Comparison of ENCODE assay signal across 19 cellular contexts in genomic region chr3:155861476-155862183, GRCh38. TPM values are rescaled to one million over a fixed set of nuclear protein-coding genes. Genes with fewer than 3 reads are reported as not detected.
A peak's percentile ranks its signal among the peaks of the same experiment; 100 is the strongest.
DNase-seq lines count a peak whose midpoint lies in the region; ATAC-seq and TF ChIP-seq lines count a peak whose summit lies in the region.
"Had no signal": no experiment of that assay in that cellular context is flagged by ENCODE, and none has a peak within 500 bp of the region (broad histone marks: within the 10 kb centered on the region; RNA-seq: fewer than 3 reads in every experiment).

No MANE protein-coding gene starts in this region.

- H4K8ac ChIP-seq in IMR-90 (ENCODE audit: low read depth in 2 of 2, low read length in 2 of 2) = no peak overlapping the region

- no peak overlapping the region for H2BK20ac ChIP-seq in IMR-90 (ENCODE audit: low read depth, low read length)

- H3K79me1 ChIP-seq in IMR-90 (ENCODE audit: low read depth in 1 of 2, low read length in 2 of 2) = no peaks in the 10 kb centered on the region

- CTCF ChIA-PET in activated CD4-positive, alpha-beta T cell treated with anti-CD3 and anti-CD28 coated beads for 36 hours (lab: Charles Lee) = interaction anchor here (0.8 to 1.2 kb wide), 2 partner anchors 8 to 10 kb away, joined by 3 read pairs; partner anchors contain the start of gene GMPS
- CTCF ChIA-PET in IMR-90 (lab: Yijun Ruan, JAX) = interaction anchor here (0.6 kb wide), 1 partner anchor 110 kb away, joined by 3 read pairs; no protein-coding TSS in a partner anchor
- CTCF ChIA-PET in activated CD4-positive, alpha-beta memory T cell treated with anti-CD3 and anti-CD28 coated beads for 36 hours (lab: Charles Lee) = interaction anchor here (0.6 to 3.7 kb wide), 4 partner anchors 9 to 107 kb away, joined by 3 to 17 read pairs (median 4); partner anchors contain the start of genes C3orf33 and GMPS
- CTCF ChIA-PET in mammary epithelial cell (lab: Charles Lee; ENCODE audit: low non-redundant PET) = no interaction called here

- no peak overlapping the region for H2BK5ac ChIP-seq in IMR-90 (ENCODE audit: low read depth, low read length, poor library complexity, severe bottlenecking)

- TF ChIP-seq CTCF in IMR-90 (conservative IDR thresholded peaks at IDR 0.05; ENCODE audit: low read depth, low read length) (no peak), fibroblast of villous mesenchyme (IDR thresholded peaks at IDR 0.05; ENCODE audit: insufficient read depth, low read depth, low read length) (no peak), mammary epithelial cell (conservative IDR thresholded peaks at IDR 0.05 in 1 of 2, IDR thresholded peaks at IDR 0.05 in 1 of 2; ENCODE audit: extremely low read depth in 1 of 2, insufficient read depth in 1 of 2, low read depth in 1 of 2, low read length in 2 of 2) (no peak), HFFc6 (IDR thresholded peaks at IDR 0.05) (no peak)

- no peak overlapping the region for H3K18ac ChIP-seq in IMR-90 (ENCODE audit: low read depth, low read length)

- no peaks in the 10 kb centered on the region for H3K79me2 ChIP-seq in mammary epithelial cell (ENCODE audit: insufficient read depth, low read length)

- H2BK15ac ChIP-seq in IMR-90 (ENCODE audit: low read depth, low read length) = no peak overlapping the region

- H3K9ac ChIP-seq in IMR-90 (ENCODE audit: low read depth, low read length) (no peak overlapping the region), mammary epithelial cell (ENCODE audit: insufficient read depth, low read length) (no peak overlapping the region)

- H4K20me1 ChIP-seq in IMR-90 (ENCODE audit: insufficient read depth, low read length) (no peaks in the 10 kb centered on the region), mammary epithelial cell (ENCODE audit: insufficient read depth, low read length) (no peaks in the 10 kb centered on the region)

- no peak overlapping the region for H4K5ac ChIP-seq in IMR-90 (ENCODE audit: low read depth, low read length)

- H3K27ac Mint-ChIP-seq in activated CD4-positive, alpha-beta T cell treated with anti-CD3 and anti-CD28 coated beads for 36 hours = peak overlapping the region; percentile 71
- peak overlapping the region; percentile 79 for H3K27ac Mint-ChIP-seq in activated CD4-positive, alpha-beta memory T cell treated with anti-CD3 and anti-CD28 coated beads for 36 hours
- H3K27ac Mint-ChIP-seq in HFFc6 = no peak overlapping the region

- H3K4me2 ChIP-seq in IMR-90 (ENCODE audit: low read depth, low read length) = no peak overlapping the region
- no peak overlapping the region for H3K4me2 ChIP-seq in mammary epithelial cell (ENCODE audit: insufficient read depth, low read depth, low read length)

- no peak overlapping the region for H3K14ac ChIP-seq in IMR-90 (replicated peaks; ENCODE audit: low read depth, low read length)

- H3K4me1 ChIP-seq in IMR-90 (ENCODE audit: control insufficient read depth, insufficient read depth, low read length) (no peaks in the 10 kb centered on the region), mammary epithelial cell (ENCODE audit: insufficient read depth, low read length) (no peaks in the 10 kb centered on the region)
- H3K4me1 ChIP-seq: BE2C, gastrocnemius medialis had no signal

- no peak overlapping the region for H3K4me3 Mint-ChIP-seq in activated CD4-positive, alpha-beta T cell treated with anti-CD3 and anti-CD28 coated beads for 36 hours
- no peak overlapping the region for H3K4me3 Mint-ChIP-seq in activated CD4-positive, alpha-beta memory T cell treated with anti-CD3 and anti-CD28 coated beads for 36 hours
- H3K4me3 Mint-ChIP-seq in HFFc6 = no peak overlapping the region

- H3K9me1 ChIP-seq in IMR-90 (ENCODE audit: insufficient read depth, low read length) = no peaks in the 10 kb centered on the region

- no peaks in the 10 kb centered on the region for H3K9me3 ChIP-seq in IMR-90 (ENCODE audit: control insufficient read depth, insufficient read depth, low read length)
- no peaks in the 10 kb centered on the region for H3K9me3 ChIP-seq in mammary epithelial cell (replicated peaks; ENCODE audit: insufficient read depth, low read length)
- H3K9me3 ChIP-seq: BE2C, gastrocnemius medialis had no signal

- dilution Hi-C loops in IMR-90 (cut with HindIII; ENCODE audit: low sequenced_read_pairs, unreplicated experiment) (no loop called here), mammary epithelial cell (cut with HindIII; ENCODE audit: low sequenced_read_pairs) (no loop called here)

- no peak overlapping the region for H2AK5ac ChIP-seq in IMR-90 (ENCODE audit: low read depth, low read length)

- H3K4me1 Mint-ChIP-seq in activated CD4-positive, alpha-beta T cell treated with anti-CD3 and anti-CD28 coated beads for 36 hours = peaks cover 20% of the 10 kb centered on the region
- H3K4me1 Mint-ChIP-seq in activated CD4-positive, alpha-beta memory T cell treated with anti-CD3 and anti-CD28 coated beads for 36 hours (ENCODE audit: low read depth) = peaks cover 24% of the 10 kb centered on the region
- H3K4me1 Mint-ChIP-seq in HFFc6 (ENCODE audit: low read depth) = peaks cover 12% of the 10 kb centered on the region
- H3K4me1 Mint-ChIP-seq: central memory CD8-positive, alpha-beta T cell had no signal

- no peak overlapping the region for H2AK9ac ChIP-seq in IMR-90 (replicated peaks; ENCODE audit: low read depth, low read length, poor library complexity)

- in situ Hi-C loops in IMR-90 (cut with MboI; ENCODE audit: low sequenced_read_pairs) (no loop called here), mammary epithelial cell (cut with MboI; ENCODE audit: low sequenced_read_pairs in 2 of 2) (no loop called here)

- H3K27me3 ChIP-seq in IMR-90 (ENCODE audit: control insufficient read depth, insufficient read depth, low read length) (no peaks in the 10 kb centered on the region), mammary epithelial cell (ENCODE audit: insufficient read depth, low read length) (no peaks in the 10 kb centered on the region)
- H3K27me3 ChIP-seq: BE2C, gastrocnemius medialis had no signal

- H3K27ac ChIP-seq in IMR-90 (ENCODE audit: insufficient read depth, low read length) (no peak overlapping the region), mammary epithelial cell (ENCODE audit: insufficient read depth, low read depth, low read length) (no peak overlapping the region)
- H3K27ac ChIP-seq: gastrocnemius medialis, VCaP had no signal

- intact Hi-C loops in activated CD4-positive, alpha-beta T cell treated with anti-CD3 and anti-CD28 coated beads for 36 hours (cut with DNase I, micrococcal nuclease) = loop anchor here (1.0 kb wide), 2 partner anchors 7 to 9 kb away; partner anchors contain the start of genes GMPS (in 2 of the 2) and SLC33A1 (in 2 of the 2)
- intact Hi-C loops in IMR-90 (cut with micrococcal nuclease) = no loop called here
- intact Hi-C loops in activated CD4-positive, alpha-beta memory T cell treated with anti-CD3 and anti-CD28 coated beads for 36 hours (cut with micrococcal nuclease) = loop anchor here (1.0 kb wide), 2 partner anchors 7 to 9 kb away; partner anchors contain the start of genes GMPS and SLC33A1
- intact Hi-C loops in mammary epithelial cell (cut with micrococcal nuclease) = no loop called here

- H4K91ac ChIP-seq in IMR-90 (ENCODE audit: insufficient read depth, low read depth, low read length) = no peak overlapping the region

- H3K4ac ChIP-seq in IMR-90 (ENCODE audit: low read depth, low read length) = no peak overlapping the region

- no peak overlapping the region for H3K23ac ChIP-seq in IMR-90 (ENCODE audit: low read depth, low read length)

- no peaks in the 10 kb centered on the region for H3K36me3 Mint-ChIP-seq in activated CD4-positive, alpha-beta T cell treated with anti-CD3 and anti-CD28 coated beads for 36 hours (ENCODE audit: low read depth)
- no peaks in the 10 kb centered on the region for H3K36me3 Mint-ChIP-seq in activated CD4-positive, alpha-beta memory T cell treated with anti-CD3 and anti-CD28 coated beads for 36 hours
- peaks cover 5% of the 10 kb centered on the region; the same call in 1 of the 2 replicates for H3K36me3 Mint-ChIP-seq in HFFc6 (ENCODE audit: low read depth)

- TF ChIP-seq POLR2A in IMR-90 (IDR thresholded peaks at IDR 0.05; ENCODE audit: low read depth, low read length) = no peak

- no peak for ATAC-seq in activated CD4-positive, alpha-beta T cell treated with anti-CD3 and anti-CD28 coated beads for 36 hours
- ATAC-seq in IMR-90 (ENCODE audit: low read depth) = no peak
- ATAC-seq: gastrocnemius medialis had no signal

- DNase-seq in activated CD4-positive, alpha-beta T cell treated with anti-CD3 and anti-CD28 coated beads for 36 hours = no peak
- no peak for DNase-seq in activated CD4-positive, alpha-beta T cell treated with anti-CD3 and anti-CD28 coated beads, Interleukin-2, amount 50 U/mL, for 48 hours
- DNase-seq in IMR-90 (peak; percentile 8), fibroblast of villous mesenchyme (ENCODE audit: low read depth) (peak; percentile 3), mammary epithelial cell (no peak), kidney tubule cell (ENCODE audit: low spot score) (no peak), HFFc6 (no peak)
- DNase-seq in activated CD4-positive, alpha-beta memory T cell treated with anti-CD3 and anti-CD28 coated beads for 36 hours = no peak
- DNase-seq: amygdala; BE2C; Calu3; gastrocnemius medialis; islet precursor cell; NCI-H2171; NCI-H526; SHP77 treated with DMSO at 0.1 percent for 48 hours; stimulated activated CD8-positive, alpha-beta memory T cell treated with anti-CD3 and anti-CD28 coated beads, Interleukin-4, amount 100 ng/mL, for 48 hours had no signal

- POLR2A ChIA-PET in activated CD4-positive, alpha-beta T cell treated with anti-CD3 and anti-CD28 coated beads for 36 hours (lab: Charles Lee) = interaction anchor here (1.2 kb wide), 1 partner anchor 10 kb away, joined by 5 read pairs; no protein-coding TSS in a partner anchor
- POLR2A ChIA-PET in IMR-90 (lab: Charles Lee; ENCODE audit: unreplicated experiment) = no interaction called here
- POLR2A ChIA-PET in activated CD4-positive, alpha-beta memory T cell treated with anti-CD3 and anti-CD28 coated beads for 36 hours (lab: Charles Lee) = interaction anchor here (1.0 to 2.2 kb wide), 2 partner anchors 8 to 56 kb away, joined by 3 to 10 read pairs; partner anchors contain the start of gene C3orf33

- no peak overlapping the region for H2BK120ac ChIP-seq in IMR-90 (ENCODE audit: low read depth, low read length)

- BruUV-seq in IMR-90 (replicated peaks; lab: Mats Ljungman, UMichigan) (no TSS peak), mammary epithelial cell (replicated peaks; lab: Mats Ljungman, UMichigan) (no TSS peak)

- H3K9me3 Mint-ChIP-seq in activated CD4-positive, alpha-beta T cell treated with anti-CD3 and anti-CD28 coated beads for 36 hours (ENCODE audit: low read depth) = no peaks in the 10 kb centered on the region
- H3K9me3 Mint-ChIP-seq in activated CD4-positive, alpha-beta memory T cell treated with anti-CD3 and anti-CD28 coated beads for 36 hours = no peaks in the 10 kb centered on the region
- H3K9me3 Mint-ChIP-seq in HFFc6 = no peaks in the 10 kb centered on the region
- H3K9me3 Mint-ChIP-seq: central memory CD8-positive, alpha-beta T cell had no signal

- H2AFZ ChIP-seq in IMR-90 (replicated peaks; ENCODE audit: low read length, poor library complexity) = no peak overlapping the region
- no peak overlapping the region for H2AFZ ChIP-seq in mammary epithelial cell (ENCODE audit: low read depth, low read length)

- TF ChIP-seq RAD21 in IMR-90 (IDR thresholded peaks at IDR 0.05; ENCODE audit: low read length) = no peak

- H3K56ac ChIP-seq in IMR-90 (ENCODE audit: extremely low read depth, insufficient read depth, low read length) = no peak overlapping the region

- no peaks in the 10 kb centered on the region for H3K36me3 ChIP-seq in IMR-90 (ENCODE audit: control insufficient read depth, insufficient read depth, low read length)
- H3K36me3 ChIP-seq in mammary epithelial cell (ENCODE audit: insufficient read depth, low read length) = no peaks in the 10 kb centered on the region
- H3K36me3 ChIP-seq: BE2C, gastrocnemius medialis had no signal

- H3K27me3 Mint-ChIP-seq in activated CD4-positive, alpha-beta T cell treated with anti-CD3 and anti-CD28 coated beads for 36 hours = no peaks in the 10 kb centered on the region
- no peaks in the 10 kb centered on the region for H3K27me3 Mint-ChIP-seq in activated CD4-positive, alpha-beta memory T cell treated with anti-CD3 and anti-CD28 coated beads for 36 hours
- H3K27me3 Mint-ChIP-seq in HFFc6 (ENCODE audit: insufficient read depth) = no peaks in the 10 kb centered on the region
- H3K27me3 Mint-ChIP-seq: central memory CD8-positive, alpha-beta T cell had no signal

- WGBS in IMR-90 (ENCODE audit: extremely low coverage in 2 of 2, insufficient read length in 1 of 2), 2 experiments = no CpG with 5 or more reads among the region's 2 CpGs
- 94% methylated on average over 2 of the region's 2 CpGs for WGBS in mammary epithelial cell (ENCODE audit: low coverage, missing lambda C conversion rate)

- H3K4me3 ChIP-seq in IMR-90 (ENCODE audit: insufficient read depth, low read depth, low read length) (no peak overlapping the region), fibroblast of villous mesenchyme (ENCODE audit: low read depth, low read length) (no peak overlapping the region), mammary epithelial cell (replicated peaks in 1 of 3; ENCODE audit: insufficient read depth in 1 of 3, low read depth in 2 of 3, low read length in 3 of 3) (no peak overlapping the region)
- H3K4me3 ChIP-seq: gastrocnemius medialis had no signal

RNA-seq across cellular contexts. Expression of gene SLC33A1, which starts 7.4 kb away (rescaled TPM):
- 10 to 100 TPM; 19.2 to 19.9 TPM for total RNA-seq in activated CD4-positive, alpha-beta T cell treated with anti-CD3 and anti-CD28 coated beads for 36 hours
- total RNA-seq in IMR-90 (2012; rRNA removed) = 32.4 and 34.4 TPM in 2 replicates
- polyA plus RNA-seq in IMR-90 (2012; rRNA removed) = 12.7 and 12.9 TPM in 2 replicates
- polyA plus RNA-seq in IMR-90 (2012; cell fraction: cytosol; rRNA removed) = 7.7 and 9.0 TPM in 2 replicates
- polyA plus RNA-seq in IMR-90 (2012; cell fraction: nucleus; rRNA removed; ENCODE audit: low replicate concordance) = 9.8 and 13.6 TPM in 2 replicates
- 10 to 100 TPM; 20.5 to 23.6 TPM for total RNA-seq in activated CD4-positive, alpha-beta memory T cell treated with anti-CD3 and anti-CD28 coated beads for 36 hours
- total RNA-seq in fibroblast of villous mesenchyme = 46.7 and 57.0 TPM in 2 replicates
- 10 to 100 TPM; 35.0 to 52.7 TPM for total RNA-seq in mammary epithelial cell
- polyA plus RNA-seq in mammary epithelial cell = 17.9 TPM
- 41.3 TPM for polyA minus RNA-seq in mammary epithelial cell
- total RNA-seq in HFFc6 (2021; fragmentation: NEBNext Ultra II Directional; extraction: Animal tissue kit (Norgen Biotek cat#: 25700)) = 10 to 100 TPM; 20.7 to 31.8 (median 26.9) TPM

RNA-seq across cellular contexts. Expression of gene GMPS, which starts 8.8 kb away (rescaled TPM):
- 100 to 1,000 TPM; 154 to 161 TPM for total RNA-seq in activated CD4-positive, alpha-beta T cell treated with anti-CD3 and anti-CD28 coated beads for 36 hours
- total RNA-seq in IMR-90 (2012; rRNA removed) = 52.5 and 108 TPM in 2 replicates
- 24.9 and 33.9 TPM in 2 replicates for polyA plus RNA-seq in IMR-90 (2012; rRNA removed)
- polyA plus RNA-seq in IMR-90 (2012; cell fraction: cytosol; rRNA removed) = 3.0 and 4.3 TPM in 2 replicates
- 2.1 and 18.9 TPM in 2 replicates for polyA plus RNA-seq in IMR-90 (2012; cell fraction: nucleus; rRNA removed; ENCODE audit: low replicate concordance)
- total RNA-seq in activated CD4-positive, alpha-beta memory T cell treated with anti-CD3 and anti-CD28 coated beads for 36 hours = 100 to 1,000 TPM; 143 to 152 TPM
- total RNA-seq in fibroblast of villous mesenchyme = 41.9 and 52.2 TPM in 2 replicates
- total RNA-seq in mammary epithelial cell = 10 to 100 TPM; 34.2 to 90.4 TPM
- 72.5 TPM for polyA plus RNA-seq in mammary epithelial cell
- 85.6 TPM for polyA minus RNA-seq in mammary epithelial cell
- 10 to 100 TPM; 63.5 to 90.2 (median 75.0) TPM for total RNA-seq in HFFc6 (2021; fragmentation: NEBNext Ultra II Directional; extraction: Animal tissue kit (Norgen Biotek cat#: 25700))

RNA-seq across cellular contexts. Expression of gene C3orf33, which starts 55.6 kb away (rescaled TPM):
- 1 to 10 TPM; 1.5 to 1.6 TPM for total RNA-seq in activated CD4-positive, alpha-beta T cell treated with anti-CD3 and anti-CD28 coated beads for 36 hours
- total RNA-seq in IMR-90 (2012; rRNA removed) (0.72 and 1.1 TPM in 2 replicates), fibroblast of villous mesenchyme (4.5 and 7.8 TPM in 2 replicates), mammary epithelial cell (1 to 10 TPM; 1.9 to 3.0 TPM)
- polyA plus RNA-seq in IMR-90 (2012; rRNA removed) (0.90 and 1.2 TPM in 2 replicates), mammary epithelial cell (1.3 TPM)
- 0.55 and 1.2 TPM in 2 replicates for polyA plus RNA-seq in IMR-90 (2012; cell fraction: cytosol; rRNA removed)
- polyA plus RNA-seq in IMR-90 (2012; cell fraction: nucleus; rRNA removed; ENCODE audit: low replicate concordance) = 0.22 and 0.94 TPM in 2 replicates
- total RNA-seq in activated CD4-positive, alpha-beta memory T cell treated with anti-CD3 and anti-CD28 coated beads for 36 hours = 1 to 10 TPM; 1.6 to 2.5 TPM
- polyA minus RNA-seq in mammary epithelial cell = not detected
- 1 to 10 TPM; 3.3 to 4.5 (median 3.6) TPM for total RNA-seq in HFFc6 (2021; fragmentation: NEBNext Ultra II Directional; extraction: Animal tissue kit (Norgen Biotek cat#: 25700))

Comparison
In these comparisons a context has a peak if more than half of its experiments do, and no peak if none do; other contexts are left out.
1. DNase-seq: peak in IMR-90 (single experiment) and fibroblast of villous mesenchyme (single experiment); none in activated CD4-positive, alpha-beta T cell treated with anti-CD3 and anti-CD28 coated beads for 36 hours (single experiment), activated CD4-positive, alpha-beta T cell treated with anti-CD3 and anti-CD28 coated beads, Interleukin-2, amount 50 U/mL, for 48 hours (0 of 2), activated CD4-positive, alpha-beta memory T cell treated with anti-CD3 and anti-CD28 coated beads for 36 hours (single experiment), mammary epithelial cell (single experiment), kidney tubule cell (single experiment) and HFFc6 (single experiment).
2. intact Hi-C loops: an anchor here in activated CD4-positive, alpha-beta T cell treated with anti-CD3 and anti-CD28 coated beads for 36 hours (1.0 kb wide) and activated CD4-positive, alpha-beta memory T cell treated with anti-CD3 and anti-CD28 coated beads for 36 hours (1.0 kb wide); none called in IMR-90 and mammary epithelial cell.